24 cellular contexts compared by ENCODE assay signal in genomic region chr9:13915131-13915530, GRCh38.
"Had no signal": no experiment of that assay in that cellular context is flagged by ENCODE, and none has a peak within 500 bp of the region (broad histone marks: within the 10 kb centered on the region; RNA-seq: fewer than 3 reads in every experiment).

No MANE protein-coding gene starts in this region.

- H3K36me3 ChIP-seq: adrenal gland, ovary, uterus had no signal

- H3K4me1 Mint-ChIP-seq: activated CD4-positive, alpha-beta T cell treated with anti-CD3 and anti-CD28 coated beads for 36 hours; activated naive CD8-positive, alpha-beta T cell treated with anti-CD3 and anti-CD28 coated beads for 36 hours; central memory CD8-positive, alpha-beta T cell; naive B cell had no signal

- H3K27me3 ChIP-seq: adrenal gland, dorsolateral prefrontal cortex, ovary, testis, uterus had no signal

- H3K4me3 ChIP-seq: adrenal gland, dorsolateral prefrontal cortex, lung, ovary, testis, uterus had no signal

- DNase-seq: activated CD4-positive, alpha-beta T cell treated with anti-CD3 and anti-CD28 coated beads for 36 hours; activated CD4-positive, alpha-beta T cell treated with anti-CD3 and anti-CD28 coated beads, Interleukin-2, amount 50 U/mL, for 48 hours; activated CD4-positive, CD25-positive, alpha-beta regulatory T cell; activated CD8-positive, alpha-beta memory T cell treated with anti-CD3 and anti-CD28 coated beads for 24 hours; activated effector memory CD4-positive, alpha-beta T cell treated with Interleukin-2 at 50 U/mL for 16 hours; activated naive CD4-positive, alpha-beta T cell treated with anti-CD3 and anti-CD28 coated beads for 36 hours; activated naive CD8-positive, alpha-beta T cell treated with anti-CD3 and anti-CD28 coated beads for 36 hours; adrenal gland; dorsolateral prefrontal cortex; effector memory CD4-positive, alpha-beta T cell; hypothalamus; mesendoderm; naive B cell; ovary; retina; stimulated activated CD4-positive, alpha-beta T cell treated with anti-CD3 and anti-CD28 coated beads, Interleukin-2, amount 100 ng/mL, for 48 hours; stimulated activated naive CD4-positive, alpha-beta T cell treated with Interleukin-2 at 50 U/mL for 16 hours; testis; uterus had no signal

- H3K4me3 Mint-ChIP-seq: activated CD4-positive, alpha-beta T cell treated with anti-CD3 and anti-CD28 coated beads for 36 hours; activated naive CD4-positive, alpha-beta T cell treated with anti-CD3 and anti-CD28 coated beads for 36 hours; activated naive CD8-positive, alpha-beta T cell treated with anti-CD3 and anti-CD28 coated beads for 36 hours; central memory CD8-positive, alpha-beta T cell; naive B cell; type B pancreatic cell had no signal

- H3K27ac Mint-ChIP-seq: activated CD4-positive, alpha-beta T cell treated with anti-CD3 and anti-CD28 coated beads for 36 hours; activated naive CD4-positive, alpha-beta T cell treated with anti-CD3 and anti-CD28 coated beads for 36 hours; activated naive CD8-positive, alpha-beta T cell treated with anti-CD3 and anti-CD28 coated beads for 36 hours; naive B cell; type B pancreatic cell had no signal

- H3K36me3 Mint-ChIP-seq: activated naive CD8-positive, alpha-beta T cell treated with anti-CD3 and anti-CD28 coated beads for 36 hours; naive B cell; type B pancreatic cell had no signal

- H3K4me1 ChIP-seq: adrenal gland, testis, uterus had no signal

- H3K9me3 ChIP-seq: adrenal gland, ovary, testis, uterus had no signal

- H3K27ac ChIP-seq: adrenal gland, dorsolateral prefrontal cortex, ovary, testis, uterus had no signal

- H3K27me3 Mint-ChIP-seq: activated CD4-positive, alpha-beta T cell treated with anti-CD3 and anti-CD28 coated beads for 36 hours; activated naive CD8-positive, alpha-beta T cell treated with anti-CD3 and anti-CD28 coated beads for 36 hours; central memory CD8-positive, alpha-beta T cell; naive B cell; progenitor cell of endocrine pancreas; type B pancreatic cell had no signal

- ATAC-seq: activated CD4-positive, alpha-beta T cell treated with anti-CD3 and anti-CD28 coated beads for 36 hours; left lobe of liver had no signal

- H3K9me3 Mint-ChIP-seq: activated naive CD4-positive, alpha-beta T cell treated with anti-CD3 and anti-CD28 coated beads for 36 hours; activated naive CD8-positive, alpha-beta T cell treated with anti-CD3 and anti-CD28 coated beads for 36 hours had no signal
